8 cellular contexts compared by ENCODE assay signal in the genomic region with DNA sequence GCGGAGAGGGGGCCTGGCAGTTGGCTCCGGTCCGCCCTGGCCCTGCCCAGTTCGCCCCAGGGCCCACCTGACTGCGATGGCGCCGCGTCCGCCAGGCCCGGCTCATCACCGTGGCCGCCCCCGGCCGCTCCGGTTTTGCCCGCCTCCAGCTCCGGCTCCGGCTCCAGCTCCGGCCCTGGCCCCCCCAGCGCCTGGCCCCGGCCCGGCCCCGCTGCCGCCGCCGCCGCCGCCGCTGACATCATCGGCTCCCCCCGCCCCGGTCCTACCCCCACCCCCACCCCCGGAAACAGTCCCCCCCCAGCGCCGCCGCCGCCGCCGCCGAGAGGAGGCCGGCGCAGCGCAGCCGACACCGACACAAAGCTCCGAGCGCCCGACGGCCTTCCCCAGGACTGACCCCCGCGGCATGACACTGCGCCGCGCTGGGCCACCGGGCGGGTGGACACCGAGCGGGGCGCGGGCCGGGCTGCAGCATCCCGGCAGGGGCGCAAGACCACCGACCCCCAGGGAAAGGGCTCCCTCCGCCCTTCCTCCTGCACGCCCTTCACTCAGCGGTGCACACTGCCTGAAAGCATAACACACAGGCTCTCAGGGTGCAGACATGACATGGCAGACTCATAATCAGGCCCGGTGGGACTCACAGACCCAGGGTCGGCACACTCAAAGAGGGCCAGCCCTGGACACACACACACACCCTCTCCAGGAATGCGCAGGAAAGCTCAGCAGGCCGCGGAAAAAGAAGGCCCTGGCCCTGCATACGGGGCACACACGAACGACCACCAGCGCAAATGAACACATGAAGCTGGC. TPM values are rescaled to one million over a fixed set of nuclear protein-coding genes. Genes with fewer than 3 reads are reported as not detected.
DNase-seq lines count a peak whose midpoint lies in the region; ATAC-seq and TF ChIP-seq lines count a peak whose summit lies in the region.

A gene with protein sequence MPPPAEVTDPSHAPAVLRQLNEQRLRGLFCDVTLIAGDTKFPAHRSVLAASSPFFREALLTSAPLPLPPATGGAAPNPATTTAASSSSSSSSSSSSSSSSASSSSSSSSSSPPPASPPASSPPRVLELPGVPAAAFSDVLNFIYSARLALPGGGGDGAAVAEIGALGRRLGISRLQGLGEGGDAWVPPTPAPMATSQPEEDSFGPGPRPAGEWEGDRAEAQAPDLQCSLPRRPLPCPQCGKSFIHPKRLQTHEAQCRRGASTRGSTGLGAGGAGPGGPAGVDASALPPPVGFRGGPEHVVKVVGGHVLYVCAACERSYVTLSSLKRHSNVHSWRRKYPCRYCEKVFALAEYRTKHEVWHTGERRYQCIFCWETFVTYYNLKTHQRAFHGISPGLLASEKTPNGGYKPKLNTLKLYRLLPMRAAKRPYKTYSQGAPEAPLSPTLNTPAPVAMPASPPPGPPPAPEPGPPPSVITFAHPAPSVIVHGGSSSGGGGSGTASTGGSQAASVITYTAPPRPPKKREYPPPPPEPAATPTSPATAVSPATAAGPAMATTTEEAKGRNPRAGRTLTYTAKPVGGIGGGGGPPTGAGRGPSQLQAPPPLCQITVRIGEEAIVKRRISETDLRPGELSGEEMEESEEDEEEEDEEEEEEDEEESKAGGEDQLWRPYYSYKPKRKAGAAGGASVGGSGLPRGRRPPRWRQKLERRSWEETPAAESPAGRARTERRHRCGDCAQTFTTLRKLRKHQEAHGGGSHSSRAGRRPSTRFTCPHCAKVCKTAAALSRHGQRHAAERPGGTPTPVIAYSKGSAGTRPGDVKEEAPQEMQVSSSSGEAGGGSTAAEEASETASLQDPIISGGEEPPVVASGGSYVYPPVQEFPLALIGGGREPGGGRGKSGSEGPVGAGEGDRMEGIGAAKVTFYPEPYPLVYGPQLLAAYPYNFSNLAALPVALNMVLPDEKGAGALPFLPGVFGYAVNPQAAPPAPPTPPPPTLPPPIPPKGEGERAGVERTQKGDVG (minus strand): TSS at position 243 of the 804 bp plus-strand sequence. CDS start 12,830 bp downstream, outside the sequence.

- peaks cover 60% of the 10 kb centered on the region for H3K4me1 Mint-ChIP-seq in activated CD8-positive, alpha-beta T cell treated with anti-CD3 and anti-CD28 coated beads for 36 hours (ENCODE audit: low read depth)

- TF ChIP-seq CTCF in activated CD8-positive, alpha-beta T cell treated with anti-CD3 and anti-CD28 coated beads for 36 hours (IDR thresholded peaks at IDR 0.05) = no peak
- TF ChIP-seq CTCF in lower lobe of right lung (IDR thresholded peaks at IDR 0.05) = no peak

- H3K27ac Mint-ChIP-seq in activated CD8-positive, alpha-beta T cell treated with anti-CD3 and anti-CD28 coated beads for 36 hours = peak within 1 kb of the TSS; percentile 95

- no peaks in the 10 kb centered on the region for H3K9me3 ChIP-seq in effector memory CD4-positive, alpha-beta T cell (ENCODE audit: control insufficient read depth, low read length)
- H3K9me3 ChIP-seq in lower lobe of right lung = no peaks in the 10 kb centered on the region

- peaks cover 28% of the 10 kb centered on the region for H3K4me1 ChIP-seq in effector memory CD4-positive, alpha-beta T cell (ENCODE audit: control insufficient read depth, insufficient read depth, low read length, poor library complexity, severe bottlenecking)
- H3K4me1 ChIP-seq in lower lobe of right lung = peaks cover 51% of the 10 kb centered on the region

- POLR2A ChIA-PET in activated CD8-positive, alpha-beta T cell treated with anti-CD3 and anti-CD28 coated beads for 36 hours (lab: Charles Lee) = interaction anchor here (0.7 to 8.1 kb wide), 11 partner anchors 9 to 150 kb away, joined by 3 to 122 read pairs (median 6); a partner anchor contains a TSS

- peak within 1 kb of the TSS; percentile 99 for H3K27ac ChIP-seq in effector memory CD4-positive, alpha-beta T cell (ENCODE audit: insufficient read depth, low read length, poor library complexity, severe bottlenecking)
- H3K27ac ChIP-seq in lower lobe of right lung = peak within 1 kb of the TSS; percentile 100

- peak; percentile 49 for DNase-seq in EL
- peak; percentile 66 for DNase-seq in LoVo (ENCODE audit: low spot score)
- DNase-seq in activated CD8-positive, alpha-beta T cell treated with anti-CD3 and anti-CD28 coated beads for 36 hours = peak; percentile 63
- DNase-seq in effector memory CD4-positive, alpha-beta T cell = peak; percentile 59 to 63 (median 61)
- DNase-seq in lower lobe of right lung = peak; percentile 76
- DNase-seq in stimulated activated CD8-positive, alpha-beta memory T cell treated with anti-CD3 and anti-CD28 coated beads, Interleukin-12 subunit alpha, Interleukin-12 subunit beta, amount 100 ng/mL, for 1 hour (ENCODE audit: low read depth) = peak; percentile 44
- DNase-seq in NCI-H1048 (lab: John Stamatoyannopoulos, UW) = no peak

- H3K4me3 Mint-ChIP-seq in activated CD8-positive, alpha-beta T cell treated with anti-CD3 and anti-CD28 coated beads for 36 hours = peak within 1 kb of the TSS; percentile 96

- H3K9me3 Mint-ChIP-seq in activated CD8-positive, alpha-beta T cell treated with anti-CD3 and anti-CD28 coated beads for 36 hours = no peaks in the 10 kb centered on the region

- ATAC-seq in activated CD8-positive, alpha-beta T cell treated with anti-CD3 and anti-CD28 coated beads for 36 hours = peak; percentile 5
- peak; percentile 16 to 30 for ATAC-seq in lower lobe of right lung
- no peak for ATAC-seq in GM21447 (IDR thresholded peaks at IDR 0.05; ENCODE audit: unreplicated experiment)

- intact Hi-C loops in activated CD8-positive, alpha-beta T cell treated with anti-CD3 and anti-CD28 coated beads for 36 hours (cut with micrococcal nuclease) = loop anchor here (5.0 to 10.0 kb wide), 2 partner anchors 42 to 125 kb away; a partner anchor contains a TSS
- intact Hi-C loops in lower lobe of right lung (cut with DNase I) = no loop called here

- peaks cover 21% of the 10 kb centered on the region for H3K36me3 Mint-ChIP-seq in activated CD8-positive, alpha-beta T cell treated with anti-CD3 and anti-CD28 coated beads for 36 hours (ENCODE audit: low read depth)

- no peaks in the 10 kb centered on the region for H3K27me3 Mint-ChIP-seq in activated CD8-positive, alpha-beta T cell treated with anti-CD3 and anti-CD28 coated beads for 36 hours

- H3K4me3 ChIP-seq in effector memory CD4-positive, alpha-beta T cell (ENCODE audit: insufficient read depth, low read depth, low read length, poor library complexity, severe bottlenecking) = peak within 1 kb of the TSS; percentile 98
- peak within 1 kb of the TSS; percentile 86 for H3K4me3 ChIP-seq in lower lobe of right lung

- H3K27me3 ChIP-seq in effector memory CD4-positive, alpha-beta T cell (replicated peaks; ENCODE audit: control insufficient read depth, insufficient read depth, low read length, poor library complexity, severe bottlenecking) = no peaks in the 10 kb centered on the region
- no peaks in the 10 kb centered on the region for H3K27me3 ChIP-seq in lower lobe of right lung (ENCODE audit: low read depth)

- no peaks in the 10 kb centered on the region for H3K36me3 ChIP-seq in effector memory CD4-positive, alpha-beta T cell (ENCODE audit: control insufficient read depth, insufficient read depth, low read length)
- no peaks in the 10 kb centered on the region for H3K36me3 ChIP-seq in lower lobe of right lung

- CTCF ChIA-PET in activated CD8-positive, alpha-beta T cell treated with anti-CD3 and anti-CD28 coated beads for 36 hours (lab: Charles Lee) = interaction anchor here (1.0 to 6.6 kb wide), 4 partner anchors 35 to 124 kb away, joined by 3 to 49 read pairs (median 3); a partner anchor contains a TSS

RNA-seq across cellular contexts. Expression of the gene that starts here (rescaled TPM):
- total RNA-seq in activated CD8-positive, alpha-beta T cell treated with anti-CD3 and anti-CD28 coated beads for 36 hours = 10 to 100 TPM; 24.3 to 24.6 TPM
- 79.0 TPM for total RNA-seq in lower lobe of right lung
